ENCODE assay signal across 7 cellular contexts in genomic region chr4:98705586-98705985, GRCh38. TPM values are rescaled to one million over a fixed set of nuclear protein-coding genes. Genes with fewer than 3 reads are reported as not detected.
DNase-seq lines count a peak whose midpoint lies in the region; ATAC-seq lines count a peak whose summit lies in the region.
"Not testable (repeated sequence)": the region's sequence is repeated elsewhere in the genome, so short reads cannot be mapped to it uniquely, and the experiment has no call there.

No MANE protein-coding gene starts in this region.

- intact Hi-C loops in CD4-positive, alpha-beta memory T cell (cut with micrococcal nuclease), result not testable (repeated sequence)
- intact Hi-C loops in activated T-helper 1 cell treated with anti-CD3 and anti-CD28 coated beads, Interleukin-12 subunit alpha, Interleukin-12 subunit beta, Interleukin-2, Interleukin-4 antibody, amounts not matched to agents 30 ng/mL and 10 ng/mL and 1 ng/mL, durations not matched to agents 14 hours and 24 hours and 36 hours (cut with micrococcal nuclease), result loop anchor here (5.0 kb wide), 1 partner anchor 87 kb away; no protein-coding TSS in a partner anchor

- not testable (repeated sequence) for DNase-seq in CD4-positive, alpha-beta memory T cell; activated CD4-positive, alpha-beta memory T cell treated with anti-CD3 and anti-CD28 coated beads, Interleukin-2, amount 10 ng/mL, durations not matched to agents 7 days and 5 days; activated T-helper 1 cell treated with anti-CD3 and anti-CD28 coated beads, Interleukin-12 subunit alpha, Interleukin-12 subunit beta, Interleukin-2, Interleukin-4 antibody, amounts not matched to agents 30 ng/mL and 10 ng/mL and 1 ng/mL, durations not matched to agents 14 hours and 24 hours and 36 hours (ENCODE audit: low spot score); activated naive CD8-positive, alpha-beta T cell treated with anti-CD3 and anti-CD28 coated beads for 36 hours; effector memory CD4-positive, alpha-beta T cell; naive thymus-derived CD8-positive, alpha-beta T cell

- CTCF ChIA-PET in CD4-positive, alpha-beta memory T cell (lab: Charles Lee; ENCODE audit: partially characterized antibody), result not testable (repeated sequence)
- CTCF ChIA-PET in activated CD4-positive, alpha-beta memory T cell treated with anti-CD3 and anti-CD28 coated beads, Interleukin-2, amount 10 ng/mL, durations not matched to agents 7 days and 5 days (lab: Charles Lee), result interaction anchor here (1.3 kb wide), 1 partner anchor 17 kb away, joined by 3 read pairs; no protein-coding TSS in a partner anchor

- peaks cover 36% of the 10 kb centered on the region for H3K4me1 ChIP-seq in CD4-positive, alpha-beta memory T cell (ENCODE audit: insufficient read depth, low read length)
- peaks cover 18% of the 10 kb centered on the region for H3K4me1 ChIP-seq in effector memory CD4-positive, alpha-beta T cell (ENCODE audit: control insufficient read depth, insufficient read depth, low read length, poor library complexity, severe bottlenecking)

- H3K36me3 Mint-ChIP-seq in CD4-positive, alpha-beta memory T cell, result not testable (repeated sequence)
- peaks cover 38% of the 10 kb centered on the region for H3K36me3 Mint-ChIP-seq in T-helper 1 cell treated with Interleukin-12 subunit alpha and Interleukin-12 subunit beta and Interleukin-4 antibody, amounts not matched to agents 30 μg/mL and 1 μg/mL, for 36 hours (ENCODE audit: low read depth)
- peaks cover 25% of the 10 kb centered on the region for H3K36me3 Mint-ChIP-seq in activated CD4-positive, alpha-beta memory T cell treated with anti-CD3 and anti-CD28 coated beads, Interleukin-2, amount 10 ng/mL, durations not matched to agents 7 days and 5 days (ENCODE audit: low read depth)
- H3K36me3 Mint-ChIP-seq in activated T-helper 1 cell treated with anti-CD3 and anti-CD28 coated beads, Interleukin-12 subunit alpha, Interleukin-12 subunit beta, Interleukin-2, Interleukin-4 antibody, amounts not matched to agents 30 ng/mL and 10 ng/mL and 1 ng/mL, durations not matched to agents 14 hours and 24 hours and 36 hours (ENCODE audit: low read depth), result peaks cover 26% of the 10 kb centered on the region
- peaks cover 24% of the 10 kb centered on the region for H3K36me3 Mint-ChIP-seq in activated naive CD8-positive, alpha-beta T cell treated with anti-CD3 and anti-CD28 coated beads for 36 hours
- peaks cover 0 to 18% (median 11%) of the 10 kb centered on the region in 3 donors for H3K36me3 Mint-ChIP-seq in naive thymus-derived CD8-positive, alpha-beta T cell

- H3K36me3 ChIP-seq in CD4-positive, alpha-beta memory T cell (ENCODE audit: insufficient read depth, low read length); effector memory CD4-positive, alpha-beta T cell (ENCODE audit: control insufficient read depth, insufficient read depth, low read length): not testable (repeated sequence)

- not testable (repeated sequence) for H3K27me3 Mint-ChIP-seq in CD4-positive, alpha-beta memory T cell; T-helper 1 cell treated with Interleukin-12 subunit alpha and Interleukin-12 subunit beta and Interleukin-4 antibody, amounts not matched to agents 30 μg/mL and 1 μg/mL, for 36 hours (ENCODE audit: low read depth); activated CD4-positive, alpha-beta memory T cell treated with anti-CD3 and anti-CD28 coated beads, Interleukin-2, amount 10 ng/mL, durations not matched to agents 7 days and 5 days; activated T-helper 1 cell treated with anti-CD3 and anti-CD28 coated beads, Interleukin-12 subunit alpha, Interleukin-12 subunit beta, Interleukin-2, Interleukin-4 antibody, amounts not matched to agents 30 ng/mL and 10 ng/mL and 1 ng/mL, durations not matched to agents 14 hours and 24 hours and 36 hours (ENCODE audit: insufficient read depth); activated naive CD8-positive, alpha-beta T cell treated with anti-CD3 and anti-CD28 coated beads for 36 hours; naive thymus-derived CD8-positive, alpha-beta T cell

- not testable (repeated sequence) for ATAC-seq in naive thymus-derived CD8-positive, alpha-beta T cell

- not testable (repeated sequence) for H3K27me3 ChIP-seq in CD4-positive, alpha-beta memory T cell (ENCODE audit: insufficient read depth, low read length); effector memory CD4-positive, alpha-beta T cell (replicated peaks; ENCODE audit: control insufficient read depth, insufficient read depth, low read length, poor library complexity, severe bottlenecking)

- H3K4me1 Mint-ChIP-seq in CD4-positive, alpha-beta memory T cell, result peaks cover 33 to 49% (median 38%) of the 10 kb centered on the region in 4 donors
- peaks cover 17% of the 10 kb centered on the region for H3K4me1 Mint-ChIP-seq in T-helper 1 cell treated with Interleukin-12 subunit alpha and Interleukin-12 subunit beta and Interleukin-4 antibody, amounts not matched to agents 30 μg/mL and 1 μg/mL, for 36 hours (ENCODE audit: low read depth)
- H3K4me1 Mint-ChIP-seq in activated CD4-positive, alpha-beta memory T cell treated with anti-CD3 and anti-CD28 coated beads, Interleukin-2, amount 10 ng/mL, durations not matched to agents 7 days and 5 days, result peaks cover 24% of the 10 kb centered on the region
- H3K4me1 Mint-ChIP-seq in activated T-helper 1 cell treated with anti-CD3 and anti-CD28 coated beads, Interleukin-12 subunit alpha, Interleukin-12 subunit beta, Interleukin-2, Interleukin-4 antibody, amounts not matched to agents 30 ng/mL and 10 ng/mL and 1 ng/mL, durations not matched to agents 14 hours and 24 hours and 36 hours (ENCODE audit: low read depth), result peaks cover 27% of the 10 kb centered on the region
- H3K4me1 Mint-ChIP-seq in activated naive CD8-positive, alpha-beta T cell treated with anti-CD3 and anti-CD28 coated beads for 36 hours, result peaks cover 23% of the 10 kb centered on the region
- H3K4me1 Mint-ChIP-seq in naive thymus-derived CD8-positive, alpha-beta T cell, result peaks cover 30 to 57% (median 44%) of the 10 kb centered on the region in 4 donors

- H3K9me3 ChIP-seq in CD4-positive, alpha-beta memory T cell (ENCODE audit: control insufficient read depth in 1 of 2, low read length in 2 of 2); effector memory CD4-positive, alpha-beta T cell (ENCODE audit: control insufficient read depth, low read length): not testable (repeated sequence)

- H3K4me3 Mint-ChIP-seq in CD4-positive, alpha-beta memory T cell, result peak overlapping the region in 6 of 8 donors; percentile 78 to 95 (median 90)
- not testable (repeated sequence) for H3K4me3 Mint-ChIP-seq in T-helper 1 cell treated with Interleukin-12 subunit alpha and Interleukin-12 subunit beta and Interleukin-4 antibody, amounts not matched to agents 30 μg/mL and 1 μg/mL, for 36 hours; activated CD4-positive, alpha-beta memory T cell treated with anti-CD3 and anti-CD28 coated beads, Interleukin-2, amount 10 ng/mL, durations not matched to agents 7 days and 5 days; activated T-helper 1 cell treated with anti-CD3 and anti-CD28 coated beads, Interleukin-12 subunit alpha, Interleukin-12 subunit beta, Interleukin-2, Interleukin-4 antibody, amounts not matched to agents 30 ng/mL and 10 ng/mL and 1 ng/mL, durations not matched to agents 14 hours and 24 hours and 36 hours; activated naive CD8-positive, alpha-beta T cell treated with anti-CD3 and anti-CD28 coated beads for 36 hours
- peak overlapping the region in 8 of 10 donors; percentile 80 to 90 (median 86) for H3K4me3 Mint-ChIP-seq in naive thymus-derived CD8-positive, alpha-beta T cell

- POLR2A ChIA-PET in CD4-positive, alpha-beta memory T cell (lab: Charles Lee; ENCODE audit: partially characterized antibody), result interaction anchor here (1.1 to 2.4 kb wide), 5 partner anchors 17 to 81 kb away, joined by 3 to 12 read pairs (median 9); partner anchors contain the start of gene TSPAN5
- POLR2A ChIA-PET in activated CD4-positive, alpha-beta memory T cell treated with anti-CD3 and anti-CD28 coated beads, Interleukin-2, amount 10 ng/mL, durations not matched to agents 7 days and 5 days (lab: Charles Lee), result interaction anchor here (1.2 to 1.8 kb wide), 3 partner anchors 17 to 223 kb away, joined by 4 to 10 read pairs (median 6); partner anchors contain the start of genes EIF4E and TSPAN5
- POLR2A ChIA-PET in naive thymus-derived CD8-positive, alpha-beta T cell (lab: Charles Lee), result interaction anchor here (1.2 to 1.7 kb wide), 2 partner anchors 42 to 47 kb away, joined by 4 to 6 read pairs; partner anchors contain the start of gene TSPAN5

- peak overlapping the region in 5 of 7 donors; percentile 60 to 93 (median 87) for H3K27ac Mint-ChIP-seq in CD4-positive, alpha-beta memory T cell
- peak overlapping the region; percentile 97 for H3K27ac Mint-ChIP-seq in T-helper 1 cell treated with Interleukin-12 subunit alpha and Interleukin-12 subunit beta and Interleukin-4 antibody, amounts not matched to agents 30 μg/mL and 1 μg/mL, for 36 hours
- peak overlapping the region; percentile 87 for H3K27ac Mint-ChIP-seq in activated CD4-positive, alpha-beta memory T cell treated with anti-CD3 and anti-CD28 coated beads, Interleukin-2, amount 10 ng/mL, durations not matched to agents 7 days and 5 days
- H3K27ac Mint-ChIP-seq in activated T-helper 1 cell treated with anti-CD3 and anti-CD28 coated beads, Interleukin-12 subunit alpha, Interleukin-12 subunit beta, Interleukin-2, Interleukin-4 antibody, amounts not matched to agents 30 ng/mL and 10 ng/mL and 1 ng/mL, durations not matched to agents 14 hours and 24 hours and 36 hours, result peak overlapping the region; percentile 7
- peak overlapping the region; percentile 88 for H3K27ac Mint-ChIP-seq in activated naive CD8-positive, alpha-beta T cell treated with anti-CD3 and anti-CD28 coated beads for 36 hours
- peak overlapping the region in 8 of 10 donors; percentile 23 to 94 (median 92) for H3K27ac Mint-ChIP-seq in naive thymus-derived CD8-positive, alpha-beta T cell

- H3K4me3 ChIP-seq in CD4-positive, alpha-beta memory T cell (ENCODE audit: low read length in 2 of 2), result peak overlapping the region in 1 of 2 donors; percentile 12
- H3K4me3 ChIP-seq in effector memory CD4-positive, alpha-beta T cell (ENCODE audit: insufficient read depth, low read depth, low read length, poor library complexity, severe bottlenecking), result not testable (repeated sequence)

- peaks cover 0 to 30% (median 8%) of the 10 kb centered on the region in 8 donors for H3K9me3 Mint-ChIP-seq in CD4-positive, alpha-beta memory T cell
- H3K9me3 Mint-ChIP-seq in T-helper 1 cell treated with Interleukin-12 subunit alpha and Interleukin-12 subunit beta and Interleukin-4 antibody, amounts not matched to agents 30 μg/mL and 1 μg/mL, for 36 hours, result peaks cover 72% of the 10 kb centered on the region
- peaks cover 29% of the 10 kb centered on the region for H3K9me3 Mint-ChIP-seq in activated CD4-positive, alpha-beta memory T cell treated with anti-CD3 and anti-CD28 coated beads, Interleukin-2, amount 10 ng/mL, durations not matched to agents 7 days and 5 days
- peaks cover 66% of the 10 kb centered on the region for H3K9me3 Mint-ChIP-seq in activated T-helper 1 cell treated with anti-CD3 and anti-CD28 coated beads, Interleukin-12 subunit alpha, Interleukin-12 subunit beta, Interleukin-2, Interleukin-4 antibody, amounts not matched to agents 30 ng/mL and 10 ng/mL and 1 ng/mL, durations not matched to agents 14 hours and 24 hours and 36 hours
- H3K9me3 Mint-ChIP-seq in activated naive CD8-positive, alpha-beta T cell treated with anti-CD3 and anti-CD28 coated beads for 36 hours, result peaks cover 34% of the 10 kb centered on the region
- H3K9me3 Mint-ChIP-seq in naive thymus-derived CD8-positive, alpha-beta T cell, result peaks cover 6 to 35% (median 17%) of the 10 kb centered on the region in 9 donors

- H3K27ac ChIP-seq in CD4-positive, alpha-beta memory T cell (ENCODE audit: low read depth, low read length), result not testable (repeated sequence)
- peak overlapping the region; percentile 39 for H3K27ac ChIP-seq in effector memory CD4-positive, alpha-beta T cell (ENCODE audit: insufficient read depth, low read length, poor library complexity, severe bottlenecking)

RNA-seq across cellular contexts. Expression of gene TSPAN5, which starts 47.2 kb away (rescaled TPM):
- total RNA-seq in CD4-positive, alpha-beta memory T cell, result 10 to 100 TPM; 16.8 to 17.4 TPM
- polyA plus RNA-seq in CD4-positive, alpha-beta memory T cell, result 10 to 100 TPM; 34.0 to 40.4 TPM
- total RNA-seq in activated CD4-positive, alpha-beta memory T cell treated with anti-CD3 and anti-CD28 coated beads, Interleukin-2, amount 10 ng/mL, durations not matched to agents 7 days and 5 days, result 10 to 100 TPM; 21.8 to 22.6 TPM
- total RNA-seq in activated T-helper 1 cell treated with anti-CD3 and anti-CD28 coated beads, Interleukin-12 subunit alpha, Interleukin-12 subunit beta, Interleukin-2, Interleukin-4 antibody, amounts not matched to agents 30 ng/mL and 10 ng/mL and 1 ng/mL, durations not matched to agents 14 hours and 24 hours and 36 hours, result 34.1 and 35.5 TPM in 2 replicates
- total RNA-seq in activated naive CD8-positive, alpha-beta T cell treated with anti-CD3 and anti-CD28 coated beads for 36 hours, result 10 to 100 TPM; 12.3 to 13.7 TPM
- total RNA-seq in naive thymus-derived CD8-positive, alpha-beta T cell, result 1 to 10 TPM; 5.0 to 5.4 TPM
- 10 to 100 TPM in 1 of 3 donors, 1 to 10 TPM in 2; 5.9 to 13.9 (median 9.6) TPM for polyA plus RNA-seq in naive thymus-derived CD8-positive, alpha-beta T cell

Comparison
In these comparisons a context has a peak if more than half of its experiments do, and no peak if none do; other contexts are left out.
1. H3K27ac Mint-ChIP-seq: peak in every context shown above with its lines; median percentile 97 in T-helper 1 cell treated with Interleukin-12 subunit alpha and Interleukin-12 subunit beta and Interleukin-4 antibody, amounts not matched to agents 30 μg/mL and 1 μg/mL, for 36 hours; 92 in naive thymus-derived CD8-positive, alpha-beta T cell; 88 in activated naive CD8-positive, alpha-beta T cell treated with anti-CD3 and anti-CD28 coated beads for 36 hours; 87 in CD4-positive, alpha-beta memory T cell; 87 in activated CD4-positive, alpha-beta memory T cell treated with anti-CD3 and anti-CD28 coated beads, Interleukin-2, amount 10 ng/mL, durations not matched to agents 7 days and 5 days; 7 in activated T-helper 1 cell treated with anti-CD3 and anti-CD28 coated beads, Interleukin-12 subunit alpha, Interleukin-12 subunit beta, Interleukin-2, Interleukin-4 antibody, amounts not matched to agents 30 ng/mL and 10 ng/mL and 1 ng/mL, durations not matched to agents 14 hours and 24 hours and 36 hours.